Comparison of ENCODE assay signal across 40 cellular contexts in genomic region chr13:98234348-98234747, GRCh38. TPM values are rescaled to one million over a fixed set of nuclear protein-coding genes. Genes with fewer than 3 reads are reported as not detected.
"Had no signal": no experiment of that assay in that cellular context is flagged by ENCODE, and none has a peak within 500 bp of the region (broad histone marks: within the 10 kb centered on the region; RNA-seq: fewer than 3 reads in every experiment).

No MANE protein-coding gene starts in this region.

- H3K4me3 Mint-ChIP-seq: activated CD4-positive, alpha-beta T cell treated with anti-CD3 and anti-CD28 coated beads, Interleukin-2, amount 10 ng/mL, durations not matched to agents 24 days and 14 days; activated CD8-positive, alpha-beta T cell treated with anti-CD3 and anti-CD28 coated beads for 36 hours; activated naive CD8-positive, alpha-beta T cell treated with anti-CD3 and anti-CD28 coated beads for 36 hours; activated T-cell treated with anti-CD3 and anti-CD28 coated beads, Interleukin-2, amount 50 U/mL, for 72 hours; activated T-helper 17 cell treated with anti-CD3 and anti-CD28 coated beads, Interleukin-2, amount 50 U/mL, for 72 hours; central memory CD8-positive, alpha-beta T cell had no signal

- H3K27ac ChIP-seq: cardiac muscle cell, KMS-11, PC-9, RWPE1, WERI-Rb-1 had no signal

- H2AFZ ChIP-seq: PC-9 had no signal

- H3K4me2 ChIP-seq: KMS-11, PC-9 had no signal

- H3K36me3 Mint-ChIP-seq: activated naive CD8-positive, alpha-beta T cell treated with anti-CD3 and anti-CD28 coated beads for 36 hours had no signal

- H3K27me3 ChIP-seq: cardiac muscle cell had no signal

- H3K9me3 Mint-ChIP-seq: activated CD4-positive, alpha-beta T cell treated with anti-CD3 and anti-CD28 coated beads, Interleukin-2, amount 10 ng/mL, durations not matched to agents 24 days and 14 days; activated T-helper 17 cell treated with anti-CD3 and anti-CD28 coated beads, Interleukin-2, amount 50 U/mL, for 72 hours had no signal

- H3K4me1 Mint-ChIP-seq: activated CD4-positive, alpha-beta T cell treated with anti-CD3 and anti-CD28 coated beads, Interleukin-2, amount 10 ng/mL, durations not matched to agents 24 days and 14 days; activated naive CD8-positive, alpha-beta T cell treated with anti-CD3 and anti-CD28 coated beads for 36 hours; activated T-helper 17 cell treated with anti-CD3 and anti-CD28 coated beads, Interleukin-2, amount 50 U/mL, for 72 hours; central memory CD8-positive, alpha-beta T cell had no signal

- H3K36me3 ChIP-seq: cardiac muscle cell had no signal

- DNase-seq: activated CD4-positive, alpha-beta T cell treated with anti-CD3 and anti-CD28 coated beads for 1 hour; activated CD4-positive, alpha-beta T cell treated with anti-CD3 and anti-CD28 coated beads, Interleukin-2, amount 10 ng/mL, durations not matched to agents 24 days and 14 days; activated CD4-positive, alpha-beta T cell treated with anti-CD3 and anti-CD28 coated beads, Interleukin-2, amount 50 U/mL, for 4 hours; activated CD4-positive, CD25-positive, alpha-beta regulatory T cell; activated CD8-positive, alpha-beta T cell treated with anti-CD3 and anti-CD28 coated beads for 36 hours; activated effector memory CD4-positive, alpha-beta T cell treated with anti-CD3 and anti-CD28 coated beads, Interleukin-2, amount 50 U/mL, for 16 hours; activated naive CD4-positive, alpha-beta T cell; activated naive CD4-positive, alpha-beta T cell treated with anti-CD3 and anti-CD28 coated beads, Interleukin-2, amount 50 U/mL, for 16 hours; activated naive CD8-positive, alpha-beta T cell treated with anti-CD3 and anti-CD28 coated beads for 36 hours; activated T-cell treated with anti-CD3 and anti-CD28 coated beads, Interleukin-2, amount 50 U/mL, for 1 hour; activated T-cell treated with anti-CD3 and anti-CD28 coated beads, Interleukin-2, amount 50 U/mL, for 72 hours; amniotic stem cell; aorta; MM.1S; MV-4-11; NCI-H1092; NCI-H1436 treated with DMSO at 0.1 percent for 48 hours; NCI-H1694 treated with DMSO at 0.1 percent for 48 hours; NCI-H2029; NCI-H345; NCI-H524 treated with DMSO at 0.1 percent for 48 hours; PC-9; SIG-M5; SW 1271; T-helper 1 cell; T-helper 2 cell; T1000; WERI-Rb-1 had no signal

- ATAC-seq: activated CD8-positive, alpha-beta T cell treated with anti-CD3 and anti-CD28 coated beads for 36 hours; activated T-cell treated with anti-CD3 and anti-CD28 coated beads, Interleukin-2, amount 50 U/mL, for 72 hours; activated T-helper 17 cell treated with anti-CD3 and anti-CD28 coated beads, Interleukin-2, amount 50 U/mL, for 72 hours; Right ventricle myocardium inferior had no signal

- H3K4me3 ChIP-seq: cardiac muscle cell, PC-9 had no signal

- H3K27ac Mint-ChIP-seq: activated CD4-positive, alpha-beta T cell treated with anti-CD3 and anti-CD28 coated beads, Interleukin-2, amount 10 ng/mL, durations not matched to agents 24 days and 14 days; activated CD8-positive, alpha-beta T cell treated with anti-CD3 and anti-CD28 coated beads for 36 hours; activated naive CD8-positive, alpha-beta T cell treated with anti-CD3 and anti-CD28 coated beads for 36 hours; activated T-cell treated with anti-CD3 and anti-CD28 coated beads, Interleukin-2, amount 50 U/mL, for 72 hours; activated T-helper 17 cell treated with anti-CD3 and anti-CD28 coated beads, Interleukin-2, amount 50 U/mL, for 72 hours had no signal

- FAIRE-seq: RCC 7860 had no signal

- H3K9ac ChIP-seq: KMS-11 had no signal

RNA-seq across cellular contexts. Expression of gene RNF113B, which starts 57.3 kb away (rescaled TPM):
- total RNA-seq: activated CD4-positive, alpha-beta T cell treated with anti-CD3 and anti-CD28 coated beads, Interleukin-2, amount 10 ng/mL, durations not matched to agents 24 days and 14 days; activated CD8-positive, alpha-beta memory T cell treated with anti-CD3 and anti-CD28 coated beads for 36 hours; activated CD8-positive, alpha-beta T cell treated with anti-CD3 and anti-CD28 coated beads for 36 hours; activated naive CD8-positive, alpha-beta T cell treated with anti-CD3 and anti-CD28 coated beads for 36 hours; activated T-cell treated with anti-CD3 and anti-CD28 coated beads, Interleukin-2, amount 50 U/mL, for 72 hours; activated T-helper 17 cell treated with anti-CD3 and anti-CD28 coated beads, Interleukin-2, amount 50 U/mL, for 72 hours; aorta; cardiac muscle cell; LHCN-M2; NCI-H460; OCI-LY7; PC-9; Right ventricle myocardium inferior; SK-MEL-5 had no signal
- polyA plus RNA-seq: aorta had no signal
